24 cellular contexts compared by ENCODE assay signal in genomic region chr1:89866568-89866967, GRCh38. TPM values are rescaled to one million over a fixed set of nuclear protein-coding genes. Genes with fewer than 3 reads are reported as not detected.
DNase-seq lines count a peak whose midpoint lies in the region; ATAC-seq, FAIRE-seq and TF ChIP-seq lines count a peak whose summit lies in the region.
"Had no signal": no experiment of that assay in that cellular context is flagged by ENCODE, and none has a peak within 500 bp of the region (broad histone marks: within the 10 kb centered on the region; RNA-seq: fewer than 3 reads in every experiment).

No MANE protein-coding gene starts in this region.

- peak overlapping the region; percentile 46 for H2BK120ac ChIP-seq in trophoblast cell (ENCODE audit: insufficient read depth, low read length, poor library complexity)

- DNase-seq in CD4-positive, alpha-beta T cell = no peak
- DNase-seq in Panc1 (ENCODE audit: low read depth, low spot score) = no peak
- DNase-seq in endothelial cell of umbilical vein (ENCODE audit: low read depth, low spot score) = no peak
- no peak for DNase-seq in trophoblast cell
- DNase-seq in activated T-cell treated with anti-CD3 and anti-CD28 coated beads for 4 hours = no peak
- no peak for DNase-seq in NCI-H187 treated with DMSO at 0.1 percent for 48 hours (lab: John Stamatoyannopoulos, UW)
- no peak for DNase-seq in activated T-cell treated with anti-CD3 and anti-CD28 coated beads, Interleukin-2, amount 50 U/mL, for 48 hours
- DNase-seq: activated CD4-positive, alpha-beta T cell treated with anti-CD3 and anti-CD28 coated beads for 36 hours; activated naive CD4-positive, alpha-beta T cell treated with anti-CD3 and anti-CD28 coated beads for 36 hours; activated T-cell treated with anti-CD3 and anti-CD28 coated beads, Interleukin-2, amount 50 U/mL, for 72 hours; caudate nucleus; glutamatergic neuron; naive B cell; NCI-H1694 treated with DMSO at 0.1 percent for 48 hours; NCI-H526; nucleus accumbens; stimulated activated CD4-positive, alpha-beta T cell treated with anti-CD3 and anti-CD28 coated beads, Interleukin-4, amount 100 ng/mL, for 1 hour; testis had no signal

- H3K9ac ChIP-seq in endothelial cell of umbilical vein (replicated peaks; ENCODE audit: extremely low read depth, insufficient read depth, low read length) (peak overlapping the region; percentile 19), trophoblast cell (ENCODE audit: low read length) (no peak overlapping the region)

- no CpG with 5 or more reads among the region's 7 CpGs for WGBS in trophoblast cell (ENCODE audit: extremely low coverage, insufficient coverage, insufficient read length)

- POLR2A ChIA-PET in CD4-positive, alpha-beta T cell (lab: Charles Lee) = no interaction called here
- POLR2A ChIA-PET in Panc1 (lab: Charles Lee) = no interaction called here
- POLR2A ChIA-PET in endothelial cell of umbilical vein (lab: Charles Lee) = no interaction called here

- no peak for ATAC-seq in CD4-positive, alpha-beta T cell (ENCODE audit: poor library complexity)
- ATAC-seq in Panc1 (no peak; the same call in 1 of the 2 replicates), HG03025 (IDR thresholded peaks at IDR 0.05; ENCODE audit: low FRiP score, unreplicated experiment) (no peak)
- ATAC-seq: activated CD4-positive, alpha-beta T cell treated with anti-CD3 and anti-CD28 coated beads for 36 hours; activated T-cell treated with anti-CD3 and anti-CD28 coated beads, Interleukin-2, amount 50 U/mL, for 72 hours; stimulated activated memory B cell treated with anti-CD40 and anti-IgM and Interleukin-4, amounts not matched to agents 10 μg/mL and 1 μg/mL and 100 μg/mL, for 72 hours had no signal

- H3K4me1 ChIP-seq in Panc1 (ENCODE audit: control insufficient read depth, insufficient read depth, low read length) = peaks cover 24% of the 10 kb centered on the region
- H3K4me1 ChIP-seq in endothelial cell of umbilical vein (ENCODE audit: control insufficient read depth, extremely low read depth, insufficient read depth, low read length) = peaks cover 21% of the 10 kb centered on the region
- no peaks in the 10 kb centered on the region for H3K4me1 ChIP-seq in trophoblast cell (ENCODE audit: control insufficient read depth in 1 of 2, insufficient read depth in 2 of 2, low read length in 2 of 2)
- H3K4me1 ChIP-seq: testis, vagina had no signal

- H3K4ac ChIP-seq in trophoblast cell (ENCODE audit: low read depth, low read length) = no peak overlapping the region

- no peak overlapping the region for H3K18ac ChIP-seq in trophoblast cell (ENCODE audit: low read length)

- H2AFZ ChIP-seq in endothelial cell of umbilical vein (ENCODE audit: low read depth, low read length) = no peak overlapping the region
- H2AFZ ChIP-seq in trophoblast cell (ENCODE audit: insufficient read depth, low read length, poor library complexity) = no peak overlapping the region

- H3K4me1 Mint-ChIP-seq in CD4-positive, alpha-beta T cell (ENCODE audit: low read depth) = peaks cover 87% of the 10 kb centered on the region

- H3K27me3 ChIP-seq in CD4-positive, alpha-beta T cell (ENCODE audit: control insufficient read depth, insufficient read depth, low read length) = no peaks in the 10 kb centered on the region
- no peaks in the 10 kb centered on the region for H3K27me3 ChIP-seq in Panc1 (ENCODE audit: control insufficient read depth, insufficient read depth, low read length)
- H3K27me3 ChIP-seq in endothelial cell of umbilical vein (ENCODE audit: control insufficient read depth in 2 of 2, insufficient read depth in 2 of 2, low read length in 2 of 2) = no peaks in the 10 kb centered on the region
- no peaks in the 10 kb centered on the region for H3K27me3 ChIP-seq in trophoblast cell (ENCODE audit: insufficient read depth, low read length)
- H3K27me3 ChIP-seq: testis, vagina had no signal

- FAIRE-seq in endothelial cell of umbilical vein (lab: Jason Lieb, UNC) = no peak

- no peaks in the 10 kb centered on the region for H3K9me3 Mint-ChIP-seq in CD4-positive, alpha-beta T cell
- H3K9me3 Mint-ChIP-seq: activated naive CD4-positive, alpha-beta T cell treated with anti-CD3 and anti-CD28 coated beads for 36 hours; naive B cell; stimulated activated memory B cell treated with anti-CD40 and anti-IgM and Interleukin-4, amounts not matched to agents 10 μg/mL and 1 μg/mL and 100 μg/mL, for 72 hours had no signal

- H3K79me2 ChIP-seq in endothelial cell of umbilical vein (ENCODE audit: control insufficient read depth, insufficient read depth, low read length) (peaks cover 24% of the 10 kb centered on the region), trophoblast cell (ENCODE audit: control insufficient read depth, insufficient read depth, low read length, poor library complexity) (no peaks in the 10 kb centered on the region)

- dilution Hi-C loops in endothelial cell of umbilical vein (cut with MboI; ENCODE audit: extremely low pct_ligation_motif_present, low sequenced_read_pairs) = no loop called here

- H3K27me3 Mint-ChIP-seq in CD4-positive, alpha-beta T cell = no peaks in the 10 kb centered on the region
- H3K27me3 Mint-ChIP-seq: activated CD4-positive, alpha-beta T cell treated with anti-CD3 and anti-CD28 coated beads for 36 hours; naive B cell; stimulated activated memory B cell treated with anti-CD40 and anti-IgM and Interleukin-4, amounts not matched to agents 10 μg/mL and 1 μg/mL and 100 μg/mL, for 72 hours had no signal

- H3K9me1 ChIP-seq in endothelial cell of umbilical vein (replicated peaks; ENCODE audit: control insufficient read depth, extremely low read depth, insufficient read depth, low read length) = no peaks in the 10 kb centered on the region

- in situ Hi-C loops in Panc1 (cut with HindIII; ENCODE audit: low pct_unique_long_range_greater_than_20kb, low sequenced_read_pairs) = no loop called here

- BruUV-seq in Panc1 (replicated peaks; lab: Mats Ljungman, UMichigan) (no TSS peak), endothelial cell of umbilical vein (replicated peaks; lab: Mats Ljungman, UMichigan) (no TSS peak)

- no peaks in the 10 kb centered on the region for H4K20me1 ChIP-seq in endothelial cell of umbilical vein (replicated peaks; ENCODE audit: control insufficient read depth, extremely low read depth, insufficient read depth, low read length)

- H3K4me3 ChIP-seq in Panc1 (ENCODE audit: low read depth in 2 of 2, low read length in 2 of 2) (no peak overlapping the region), endothelial cell of umbilical vein (replicated peaks in 1 of 3; ENCODE audit: insufficient read depth in 1 of 3, low read depth in 1 of 3, low read length in 3 of 3) (no peak overlapping the region), trophoblast cell (ENCODE audit: low read depth, low read length) (no peak overlapping the region)
- H3K4me3 ChIP-seq: skin epidermis, testis, vagina had no signal

- CTCF ChIA-PET in CD4-positive, alpha-beta T cell (lab: Charles Lee) = no interaction called here
- CTCF ChIA-PET in Panc1 (lab: Charles Lee) (no interaction called here), endothelial cell of umbilical vein (lab: Charles Lee) (no interaction called here)

- no peak overlapping the region for H4K8ac ChIP-seq in trophoblast cell (ENCODE audit: low read depth, low read length)

- intact Hi-C loops in CD4-positive, alpha-beta T cell (cut with DNase I, micrococcal nuclease) = no loop called here
- intact Hi-C loops in Panc1 (cut with micrococcal nuclease; ENCODE audit: unreplicated experiment) (no loop called here), endothelial cell of umbilical vein (cut with micrococcal nuclease) (no loop called here)

- H3K27ac ChIP-seq in CD4-positive, alpha-beta T cell (ENCODE audit: low read depth, low read length) = no peak overlapping the region
- H3K27ac ChIP-seq in Panc1 (ENCODE audit: low read length) (0 out of 2 replicates have a peak overlapping the region, but pooled peaks have one; percentile 27), endothelial cell of umbilical vein (ENCODE audit: insufficient read depth, low read depth, low read length) (peak overlapping the region; percentile 34), trophoblast cell (ENCODE audit: low read depth, low read length) (no peak overlapping the region)
- H3K27ac ChIP-seq: C4-2B, HL-60, testis, vagina had no signal

- H3K79me1 ChIP-seq in trophoblast cell (ENCODE audit: low read length) = no peaks in the 10 kb centered on the region

- TF ChIP-seq POLR2A in endothelial cell of umbilical vein (IDR thresholded peaks at IDR 0.05; ENCODE audit: low read depth, low read length) = no peak

- no peak overlapping the region for H4K91ac ChIP-seq in trophoblast cell (ENCODE audit: low read depth, low read length)

- no peak overlapping the region for H2AK5ac ChIP-seq in trophoblast cell (ENCODE audit: low read length)

- H2BK5ac ChIP-seq in trophoblast cell (ENCODE audit: low read depth, low read length, poor library complexity) = no peak overlapping the region

- H3K9me3 ChIP-seq in CD4-positive, alpha-beta T cell (ENCODE audit: control insufficient read depth, low read length) = no peaks in the 10 kb centered on the region
- H3K9me3 ChIP-seq in Panc1 (ENCODE audit: control insufficient read depth, insufficient read depth, low read depth, low read length) (no peaks in the 10 kb centered on the region), endothelial cell of umbilical vein (replicated peaks; ENCODE audit: control insufficient read depth, insufficient read depth, low read length) (no peaks in the 10 kb centered on the region), trophoblast cell (ENCODE audit: insufficient read depth, low read depth, low read length) (no peaks in the 10 kb centered on the region)
- H3K9me3 ChIP-seq: testis, vagina had no signal

- H3K36me3 Mint-ChIP-seq in CD4-positive, alpha-beta T cell (ENCODE audit: low read depth) = peaks cover 76% of the 10 kb centered on the region

- 0 out of 2 replicates have a peak, but pooled peaks cover 2% of the 10 kb centered on the region for H3K36me3 ChIP-seq in Panc1 (ENCODE audit: control insufficient read depth, insufficient read depth, low read length)
- H3K36me3 ChIP-seq in endothelial cell of umbilical vein (ENCODE audit: control insufficient read depth in 2 of 2, extremely low read depth in 1 of 2, insufficient read depth in 2 of 2, low read length in 2 of 2) = no peaks in the 10 kb centered on the region
- peaks cover 5 to 6% of the 10 kb centered on the region in 2 experiments for H3K36me3 ChIP-seq in trophoblast cell (ENCODE audit: control insufficient read depth in 1 of 2, insufficient read depth in 2 of 2, low read length in 2 of 2)
- H3K36me3 ChIP-seq: vagina had no signal

- no peak overlapping the region for H3K23ac ChIP-seq in trophoblast cell (ENCODE audit: low read length)

- H2BK12ac ChIP-seq in trophoblast cell (ENCODE audit: low read length) = no peak overlapping the region

- no peak for TF ChIP-seq CTCF in CD4-positive, alpha-beta T cell (IDR thresholded peaks at IDR 0.05)
- no peak for TF ChIP-seq CTCF in Panc1 (IDR thresholded peaks at IDR 0.05)
- no peak for TF ChIP-seq CTCF in endothelial cell of umbilical vein (IDR thresholded peaks at IDR 0.05; ENCODE audit: extremely low read depth in 1 of 2, insufficient read depth in 1 of 2, low read depth in 1 of 2, low read length in 2 of 2)

- peak overlapping the region; percentile 38 for H3K4me2 ChIP-seq in endothelial cell of umbilical vein (ENCODE audit: insufficient read depth, low read length)
- no peak overlapping the region for H3K4me2 ChIP-seq in trophoblast cell (ENCODE audit: low read length)

- no peak overlapping the region for H3K14ac ChIP-seq in trophoblast cell (ENCODE audit: low read length)

- no peak overlapping the region for H3K4me3 Mint-ChIP-seq in CD4-positive, alpha-beta T cell
- H3K4me3 Mint-ChIP-seq: activated CD4-positive, alpha-beta T cell treated with anti-CD3 and anti-CD28 coated beads for 36 hours; activated naive CD4-positive, alpha-beta T cell treated with anti-CD3 and anti-CD28 coated beads for 36 hours; activated T-cell treated with anti-CD3 and anti-CD28 coated beads, Interleukin-2, amount 50 U/mL, for 72 hours; naive B cell; stimulated activated memory B cell treated with anti-CD40 and anti-IgM and Interleukin-4, amounts not matched to agents 10 μg/mL and 1 μg/mL and 100 μg/mL, for 72 hours had no signal

- peak overlapping the region; percentile 18 for H3K27ac Mint-ChIP-seq in CD4-positive, alpha-beta T cell
- H3K27ac Mint-ChIP-seq: activated naive CD4-positive, alpha-beta T cell treated with anti-CD3 and anti-CD28 coated beads for 36 hours; stimulated activated memory B cell treated with anti-CD40 and anti-IgM and Interleukin-4, amounts not matched to agents 10 μg/mL and 1 μg/mL and 100 μg/mL, for 72 hours had no signal

- H4K12ac ChIP-seq in trophoblast cell (ENCODE audit: low read depth, low read length) = no peak overlapping the region

RNA-seq across cellular contexts. Expression of gene LRRC8D, which starts 45.7 kb away (rescaled TPM):
- total RNA-seq in CD4-positive, alpha-beta T cell = 10 to 100 TPM; 15.5 to 18.2 TPM
- total RNA-seq in Panc1 (2021; ENCODE audit: unreplicated experiment) (43.3 TPM), endothelial cell of umbilical vein (23.6 and 37.7 TPM in 2 replicates)
- polyA plus RNA-seq in Panc1 (2012; ENCODE audit: insufficient read length) = 28.5 TPM
- polyA plus RNA-seq in endothelial cell of umbilical vein = 31.9 and 32.2 TPM in 2 replicates
- 36.1 and 36.9 TPM in 2 replicates for polyA plus RNA-seq in endothelial cell of umbilical vein (2011; cell fraction: cytosol; rRNA removed)
- polyA plus RNA-seq in endothelial cell of umbilical vein (2011; cell fraction: nucleus; rRNA removed) = 26.1 and 28.4 TPM in 2 replicates
- 25.2 and 33.0 TPM in 2 replicates for polyA plus RNA-seq in endothelial cell of umbilical vein (2012)
- polyA minus RNA-seq in endothelial cell of umbilical vein = 46.6 and 60.9 TPM in 2 replicates
- polyA minus RNA-seq in endothelial cell of umbilical vein (2011; cell fraction: cytosol; rRNA and poly(A)+ RNA removed) = 47.9 TPM
- polyA minus RNA-seq in endothelial cell of umbilical vein (2011; cell fraction: nucleus; rRNA and poly(A)+ RNA removed) = 21.2 and 26.6 TPM in 2 replicates
- 33.4 and 34.4 TPM in 2 replicates for polyA plus RNA-seq in trophoblast cell (2013)

Comparison
In these comparisons a context has a peak if more than half of its experiments do, and no peak if none do; other contexts are left out.
1. H3K27ac ChIP-seq: peak in Panc1 (single experiment) and endothelial cell of umbilical vein (single experiment); none in CD4-positive, alpha-beta T cell (single experiment) and trophoblast cell (single experiment).